Comparison of ENCODE assay signal across 7 cellular contexts in genomic region chr7:32500216-32500615, GRCh38. TPM values are rescaled to one million over a fixed set of nuclear protein-coding genes. Genes with fewer than 3 reads are reported as not detected.
DNase-seq lines count a peak whose midpoint lies in the region; ATAC-seq and TF ChIP-seq lines count a peak whose summit lies in the region.
"Not testable (repeated sequence)": the region's sequence is repeated elsewhere in the genome, so short reads cannot be mapped to it uniquely, and the experiment has no call there.

No MANE protein-coding gene starts in this region.

- ATAC-seq in CD4-positive, alpha-beta T cell (ENCODE audit: poor library complexity); activated CD4-positive, alpha-beta T cell treated with anti-CD3 and anti-CD28 coated beads for 36 hours; effector memory CD8-positive, alpha-beta T cell (replicated peaks); naive thymus-derived CD8-positive, alpha-beta T cell: not testable (repeated sequence)

- not testable (repeated sequence) for H3K36me3 ChIP-seq in Loucy (ENCODE audit: insufficient read depth, low read length); smooth muscle cell (ENCODE audit: low read depth)

- peaks cover 39% of the 10 kb centered on the region for H3K36me3 Mint-ChIP-seq in CD4-positive, alpha-beta T cell (ENCODE audit: low read depth)
- H3K36me3 Mint-ChIP-seq in activated CD4-positive, alpha-beta T cell treated with anti-CD3 and anti-CD28 coated beads for 36 hours (ENCODE audit: low read depth): peaks cover 33% of the 10 kb centered on the region
- H3K36me3 Mint-ChIP-seq in activated naive CD8-positive, alpha-beta T cell treated with anti-CD3 and anti-CD28 coated beads for 36 hours: peaks cover 50% of the 10 kb centered on the region
- peaks cover 22% of the 10 kb centered on the region for H3K36me3 Mint-ChIP-seq in effector memory CD8-positive, alpha-beta T cell (ENCODE audit: insufficient read depth)
- H3K36me3 Mint-ChIP-seq in naive thymus-derived CD8-positive, alpha-beta T cell: peaks cover 0 to 20% (median 10%) of the 10 kb centered on the region in 3 donors

- H3F3A ChIP-seq in Loucy (ENCODE audit: low read depth); smooth muscle cell (ENCODE audit: low read depth): not testable (repeated sequence)

- H3K27ac Mint-ChIP-seq in CD4-positive, alpha-beta T cell: peak overlapping the region; percentile 19
- H3K27ac Mint-ChIP-seq in activated CD4-positive, alpha-beta T cell treated with anti-CD3 and anti-CD28 coated beads for 36 hours: peak overlapping the region; percentile 78
- peak overlapping the region; percentile 88 for H3K27ac Mint-ChIP-seq in activated naive CD8-positive, alpha-beta T cell treated with anti-CD3 and anti-CD28 coated beads for 36 hours
- H3K27ac Mint-ChIP-seq in effector memory CD8-positive, alpha-beta T cell: peak overlapping the region; percentile 32 to 56
- H3K27ac Mint-ChIP-seq in naive thymus-derived CD8-positive, alpha-beta T cell: peak overlapping the region in 7 of 10 donors; percentile 7 to 86 (median 46)

- peak overlapping the region; percentile 80 for H3K4me2 ChIP-seq in Loucy (ENCODE audit: low read depth, low read length, poor library complexity, severe bottlenecking)
- H3K4me2 ChIP-seq in smooth muscle cell: peak overlapping the region; percentile 43

- not testable (repeated sequence) for H3K27me3 ChIP-seq in CD4-positive, alpha-beta T cell (ENCODE audit: control insufficient read depth, insufficient read depth, low read length); Loucy (ENCODE audit: insufficient read depth, low read length, poor library complexity, severe bottlenecking); smooth muscle cell (ENCODE audit: low read depth)

- intact Hi-C loops in CD4-positive, alpha-beta T cell (cut with DNase I, micrococcal nuclease); activated CD4-positive, alpha-beta T cell treated with anti-CD3 and anti-CD28 coated beads for 36 hours (cut with DNase I, micrococcal nuclease): not testable (repeated sequence)

- peaks cover 56% of the 10 kb centered on the region for H4K20me1 ChIP-seq in Loucy (ENCODE audit: insufficient read depth, low read length, poor library complexity, severe bottlenecking)
- H4K20me1 ChIP-seq in smooth muscle cell (ENCODE audit: low read depth): peaks cover 64% of the 10 kb centered on the region

- H3K27ac ChIP-seq in CD4-positive, alpha-beta T cell (ENCODE audit: low read depth, low read length): not testable (repeated sequence)
- H3K27ac ChIP-seq in smooth muscle cell (ENCODE audit: low read depth): peak overlapping the region; percentile 92

- peaks cover 64% of the 10 kb centered on the region for H3K4me1 Mint-ChIP-seq in CD4-positive, alpha-beta T cell (ENCODE audit: low read depth)
- H3K4me1 Mint-ChIP-seq in activated CD4-positive, alpha-beta T cell treated with anti-CD3 and anti-CD28 coated beads for 36 hours: peaks cover 57% of the 10 kb centered on the region
- H3K4me1 Mint-ChIP-seq in activated naive CD8-positive, alpha-beta T cell treated with anti-CD3 and anti-CD28 coated beads for 36 hours: peaks cover 44% of the 10 kb centered on the region
- H3K4me1 Mint-ChIP-seq in effector memory CD8-positive, alpha-beta T cell (ENCODE audit: low read depth in 2 of 2): peaks cover 44 to 49% of the 10 kb centered on the region in 2 donors
- H3K4me1 Mint-ChIP-seq in naive thymus-derived CD8-positive, alpha-beta T cell: peaks cover 22 to 76% (median 57%) of the 10 kb centered on the region in 4 donors

- not testable (repeated sequence) for H3K9me2 ChIP-seq in Loucy (replicated peaks; ENCODE audit: low read depth, low read length)

- CTCF ChIA-PET in CD4-positive, alpha-beta T cell (lab: Charles Lee): not testable (repeated sequence)
- CTCF ChIA-PET in activated CD4-positive, alpha-beta T cell treated with anti-CD3 and anti-CD28 coated beads for 36 hours (lab: Charles Lee): interaction anchor here (0.7 to 1.6 kb wide), 4 partner anchors 8 to 628 kb away, joined by 3 to 6 read pairs (median 6); partner anchors contain the start of gene LSM5

- H3K9ac ChIP-seq in Loucy (ENCODE audit: low read depth, low read length, poor library complexity, severe bottlenecking); smooth muscle cell (ENCODE audit: low read depth): not testable (repeated sequence)

- H3K4me1 ChIP-seq in Loucy (ENCODE audit: insufficient read depth, low read length, poor library complexity, severe bottlenecking) (peaks cover 30% of the 10 kb centered on the region), smooth muscle cell (ENCODE audit: low read depth) (peaks cover 22% of the 10 kb centered on the region)

- WGBS in smooth muscle cell (ENCODE audit: low lambda C conversion rate): 100% methylated on average over 1 of the region's 1 CpG

- H3K79me2 ChIP-seq in Loucy (ENCODE audit: insufficient read depth, low read length) (peaks cover 90% of the 10 kb centered on the region), smooth muscle cell (ENCODE audit: low read depth) (peaks cover 87% of the 10 kb centered on the region)

- not testable (repeated sequence) for H3K9me3 ChIP-seq in CD4-positive, alpha-beta T cell (ENCODE audit: control insufficient read depth, low read length); Loucy (ENCODE audit: insufficient read depth, low read depth, low read length); smooth muscle cell (replicated peaks; ENCODE audit: low read depth)

- peak overlapping the region; percentile 45 for H3K4me3 Mint-ChIP-seq in CD4-positive, alpha-beta T cell
- H3K4me3 Mint-ChIP-seq in activated CD4-positive, alpha-beta T cell treated with anti-CD3 and anti-CD28 coated beads for 36 hours; activated naive CD8-positive, alpha-beta T cell treated with anti-CD3 and anti-CD28 coated beads for 36 hours: not testable (repeated sequence)
- H3K4me3 Mint-ChIP-seq in effector memory CD8-positive, alpha-beta T cell: peak overlapping the region; percentile 7 to 45
- peak overlapping the region in 9 of 10 donors; percentile 12 to 58 (median 44) for H3K4me3 Mint-ChIP-seq in naive thymus-derived CD8-positive, alpha-beta T cell

- not testable (repeated sequence) for TF ChIP-seq CTCF in CD4-positive, alpha-beta T cell (IDR thresholded peaks at IDR 0.05); Loucy (conservative IDR thresholded peaks at IDR 0.05; ENCODE audit: low read length); smooth muscle cell (IDR thresholded peaks at IDR 0.05; ENCODE audit: borderline replicate concordance, insufficient read depth, poor library complexity, severe bottlenecking)

- POLR2A ChIA-PET in CD4-positive, alpha-beta T cell (lab: Charles Lee); activated CD4-positive, alpha-beta T cell treated with anti-CD3 and anti-CD28 coated beads for 36 hours (lab: Charles Lee); naive thymus-derived CD8-positive, alpha-beta T cell (lab: Charles Lee): not testable (repeated sequence)

- H3K9me3 Mint-ChIP-seq in CD4-positive, alpha-beta T cell; activated CD4-positive, alpha-beta T cell treated with anti-CD3 and anti-CD28 coated beads for 36 hours (ENCODE audit: low read depth); activated naive CD8-positive, alpha-beta T cell treated with anti-CD3 and anti-CD28 coated beads for 36 hours; effector memory CD8-positive, alpha-beta T cell; naive thymus-derived CD8-positive, alpha-beta T cell: not testable (repeated sequence)

- H3K27me3 Mint-ChIP-seq in CD4-positive, alpha-beta T cell; activated CD4-positive, alpha-beta T cell treated with anti-CD3 and anti-CD28 coated beads for 36 hours; activated naive CD8-positive, alpha-beta T cell treated with anti-CD3 and anti-CD28 coated beads for 36 hours; effector memory CD8-positive, alpha-beta T cell; naive thymus-derived CD8-positive, alpha-beta T cell: not testable (repeated sequence)

- not testable (repeated sequence) for H2AFZ ChIP-seq in Loucy (ENCODE audit: low read length); smooth muscle cell (ENCODE audit: low read depth)

- peak overlapping the region; percentile 63 for H3K4me3 ChIP-seq in Loucy (ENCODE audit: low read length, poor library complexity, severe bottlenecking)
- H3K4me3 ChIP-seq in smooth muscle cell: not testable (repeated sequence)

- not testable (repeated sequence) for DNase-seq in CD4-positive, alpha-beta T cell; activated CD4-positive, alpha-beta T cell treated with anti-CD3 and anti-CD28 coated beads for 36 hours; activated naive CD8-positive, alpha-beta T cell treated with anti-CD3 and anti-CD28 coated beads for 36 hours; effector memory CD8-positive, alpha-beta T cell; naive thymus-derived CD8-positive, alpha-beta T cell; smooth muscle cell (lab: John Stamatoyannopoulos, UW; ENCODE audit: unreplicated experiment)

RNA-seq across cellular contexts. Expression of gene AVL9, which starts 4.9 kb away (rescaled TPM):
- 10 to 100 TPM; 23.3 to 25.4 TPM for total RNA-seq in CD4-positive, alpha-beta T cell
- 10 to 100 TPM; 37.4 to 56.6 TPM for total RNA-seq in activated CD4-positive, alpha-beta T cell treated with anti-CD3 and anti-CD28 coated beads for 36 hours
- 10 to 100 TPM; 56.9 to 59.9 TPM for total RNA-seq in activated naive CD8-positive, alpha-beta T cell treated with anti-CD3 and anti-CD28 coated beads for 36 hours
- 10 to 100 TPM; 44.5 to 45.3 TPM for total RNA-seq in naive thymus-derived CD8-positive, alpha-beta T cell
- 10 to 100 TPM; 10.4 to 13.4 (median 12.5) TPM for polyA plus RNA-seq in naive thymus-derived CD8-positive, alpha-beta T cell
- 26.0 and 32.3 TPM in 2 replicates for total RNA-seq in smooth muscle cell
- polyA plus RNA-seq in smooth muscle cell: 12.2 and 13.1 TPM in 2 replicates

RNA-seq across cellular contexts. Expression of gene LSM5, which starts 10.0 kb away (rescaled TPM):
- 10 to 100 TPM; 28.2 to 28.7 TPM for total RNA-seq in CD4-positive, alpha-beta T cell
- total RNA-seq in activated CD4-positive, alpha-beta T cell treated with anti-CD3 and anti-CD28 coated beads for 36 hours: 100 to 1,000 TPM in 1 of 2 experiments, 10 to 100 TPM in 1; 75.6 to 135 TPM
- 100 to 1,000 TPM; 157 to 158 TPM for total RNA-seq in activated naive CD8-positive, alpha-beta T cell treated with anti-CD3 and anti-CD28 coated beads for 36 hours
- 10 to 100 TPM; 45.9 to 56.9 TPM for total RNA-seq in naive thymus-derived CD8-positive, alpha-beta T cell
- polyA plus RNA-seq in naive thymus-derived CD8-positive, alpha-beta T cell: 100 to 1,000 TPM; 141 to 179 (median 174) TPM
- 65.0 and 70.0 TPM in 2 replicates for total RNA-seq in smooth muscle cell
- 89.6 and 98.1 TPM in 2 replicates for polyA plus RNA-seq in smooth muscle cell

Comparison
In these comparisons a context has a peak if more than half of its experiments do, and no peak if none do; other contexts are left out.
1. H3K27ac Mint-ChIP-seq: peak in every context shown above with its lines; median percentile 88 in activated naive CD8-positive, alpha-beta T cell treated with anti-CD3 and anti-CD28 coated beads for 36 hours; 78 in activated CD4-positive, alpha-beta T cell treated with anti-CD3 and anti-CD28 coated beads for 36 hours; 46 in naive thymus-derived CD8-positive, alpha-beta T cell; 44 in effector memory CD8-positive, alpha-beta T cell; 19 in CD4-positive, alpha-beta T cell.